ENCODE assay signal across 20 cellular contexts in genomic region chr5:89275206-89275605, GRCh38.
"Had no signal": no experiment of that assay in that cellular context is flagged by ENCODE, and none has a peak within 500 bp of the region (broad histone marks: within the 10 kb centered on the region; RNA-seq: fewer than 3 reads in every experiment).

No MANE protein-coding gene starts in this region.

- ATAC-seq: gastroesophageal sphincter; left colon; left ventricle myocardium superior; natural killer cell; stimulated activated naive CD8-positive, alpha-beta T cell treated with anti-CD3 and anti-CD28 coated beads, Interleukin-15, Interleukin-2, amounts not matched to agents 100 U/mL and 50 U/mL, for 24 hours had no signal

- H3K79me2 ChIP-seq: hepatocyte had no signal

- H3K27ac Mint-ChIP-seq: natural killer cell had no signal

- FAIRE-seq: small intestine had no signal

- H3K4me1 ChIP-seq: esophagus muscularis mucosa, gastroesophageal sphincter, right atrium auricular region, upper lobe of left lung, uterus had no signal

- H3K27me3 ChIP-seq: dorsolateral prefrontal cortex, esophagus muscularis mucosa, gastroesophageal sphincter, hepatocyte, ovary, right atrium auricular region, tibial artery, upper lobe of left lung, uterus had no signal

- H3K4me3 Mint-ChIP-seq: natural killer cell, neural crest cell had no signal

- H3K9me3 ChIP-seq: esophagus muscularis mucosa, gastroesophageal sphincter, ovary, right atrium auricular region, tibial artery, upper lobe of left lung, uterus had no signal

- DNase-seq: dorsolateral prefrontal cortex; effector CD8-positive, alpha-beta T cell; glutamatergic neuron; left colon; left ventricle myocardium superior; natural killer cell; nucleus accumbens; ovary; small intestine; stimulated activated CD4-positive, alpha-beta T cell treated with anti-CD3 and anti-CD28 coated beads, Interleukin-12 subunit alpha, Interleukin-12 subunit beta, amount 100 ng/mL, for 4 hours; stimulated activated naive CD8-positive, alpha-beta T cell treated with anti-CD3 and anti-CD28 coated beads, Interleukin-15, Interleukin-2, amounts not matched to agents 100 U/mL and 50 U/mL, for 24 hours; tibial artery; upper lobe of left lung; uterus had no signal

- H3K4me2 ChIP-seq: hepatocyte had no signal

- H3K36me3 ChIP-seq: esophagus muscularis mucosa, gastroesophageal sphincter, ovary, right atrium auricular region, tibial artery, upper lobe of left lung, uterus had no signal

- H3K27ac ChIP-seq: coronary artery, esophagus muscularis mucosa, gastroesophageal sphincter, hepatocyte, ovary, right atrium auricular region, tibial artery, upper lobe of left lung, uterus had no signal

- H3K4me3 ChIP-seq: coronary artery, dorsolateral prefrontal cortex, esophagus muscularis mucosa, gastroesophageal sphincter, hepatocyte, ovary, right atrium auricular region, tibial artery, upper lobe of left lung, uterus had no signal

- H2AFZ ChIP-seq: hepatocyte had no signal
